ENCODE assay signal across 31 cellular contexts in the genomic region with DNA sequence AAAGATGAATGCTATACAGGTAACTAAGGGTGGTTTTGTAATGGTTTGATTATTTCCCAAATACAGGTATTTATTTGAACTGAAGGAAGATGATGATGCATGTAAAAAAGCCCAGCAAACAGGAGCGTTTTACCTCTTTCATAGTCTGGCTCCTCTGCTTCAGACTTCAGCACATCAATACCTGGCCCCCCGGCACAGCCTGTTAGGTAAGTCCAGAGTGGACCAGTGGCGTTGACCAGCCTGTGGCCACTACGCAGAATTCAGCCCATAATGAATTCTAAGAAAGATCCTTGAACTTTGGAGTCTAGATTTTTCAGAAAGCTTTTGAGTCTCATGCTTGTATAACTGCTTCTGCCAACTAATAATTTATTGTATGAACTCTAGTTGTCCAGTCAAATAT.
"Had no signal": no experiment of that assay in that cellular context is flagged by ENCODE, and none has a peak within 500 bp of the region (broad histone marks: within the 10 kb centered on the region; RNA-seq: fewer than 3 reads in every experiment).

No MANE protein-coding gene starts in this region.

- H3K36me3 Mint-ChIP-seq: immature natural killer cell; natural killer cell treated with Interleukin-12 subunit alpha and Interleukin-12 subunit beta and Interleukin-15 and Interleukin-18, amount 100 ng/mL, for 72 hours had no signal

- H3K4me2 ChIP-seq: smooth muscle cell had no signal

- H3K27me3 ChIP-seq: ascending aorta, heart left ventricle, stomach, thyroid gland had no signal

- H3K9me3 Mint-ChIP-seq: activated naive CD4-positive, alpha-beta T cell treated with anti-CD3 and anti-CD28 coated beads for 36 hours; activated naive CD8-positive, alpha-beta T cell treated with anti-CD3 and anti-CD28 coated beads for 36 hours; activated T-helper 1 cell treated with anti-CD3 and anti-CD28 coated beads, Interleukin-12 subunit alpha, Interleukin-12 subunit beta, Interleukin-2, Interleukin-4 antibody, amounts not matched to agents 30 ng/mL and 10 ng/mL and 1 ng/mL, durations not matched to agents 14 hours and 24 hours and 36 hours; brain; effector memory CD8-positive, alpha-beta T cell; immature natural killer cell; natural killer cell treated with Interleukin-12 subunit alpha and Interleukin-12 subunit beta and Interleukin-15 and Interleukin-18, amount 100 ng/mL, for 72 hours; stimulated activated naive B cell treated with anti-CD40 and anti-IgM and Interleukin-4, amounts not matched to agents 10 μg/mL and 1 μg/mL and 100 μg/mL, for 72 hours; T-helper 2 cell treated with Interferon-gamma antibody and Interleukin-4, amounts not matched to agents 5 μg/mL and 100 μg/mL, for 36 hours had no signal

- H3K4me3 ChIP-seq: ascending aorta, heart left ventricle, lower lobe of right lung, smooth muscle cell, stomach, thyroid gland had no signal

- H3K27ac Mint-ChIP-seq: activated T-helper 1 cell treated with anti-CD3 and anti-CD28 coated beads, Interleukin-12 subunit alpha, Interleukin-12 subunit beta, Interleukin-2, Interleukin-4 antibody, amounts not matched to agents 30 ng/mL and 10 ng/mL and 1 ng/mL, durations not matched to agents 14 hours and 24 hours and 36 hours; immature natural killer cell; T-helper 2 cell treated with Interferon-gamma antibody and Interleukin-4, amounts not matched to agents 5 μg/mL and 100 μg/mL, for 36 hours had no signal

- H3K27ac ChIP-seq: ascending aorta, lower lobe of right lung, thyroid gland had no signal

- H3K9me3 ChIP-seq: ascending aorta, heart left ventricle, lower lobe of right lung, stomach, thyroid gland had no signal

- H3K4me3 Mint-ChIP-seq: activated CD4-positive, alpha-beta T cell treated with anti-CD3 and anti-CD28 coated beads for 36 hours; activated naive CD4-positive, alpha-beta T cell treated with anti-CD3 and anti-CD28 coated beads for 36 hours; activated naive CD8-positive, alpha-beta T cell treated with anti-CD3 and anti-CD28 coated beads for 36 hours; activated T-helper 1 cell treated with anti-CD3 and anti-CD28 coated beads, Interleukin-12 subunit alpha, Interleukin-12 subunit beta, Interleukin-2, Interleukin-4 antibody, amounts not matched to agents 30 ng/mL and 10 ng/mL and 1 ng/mL, durations not matched to agents 14 hours and 24 hours and 36 hours; brain; effector memory CD8-positive, alpha-beta T cell; immature natural killer cell; natural killer cell treated with Interleukin-12 subunit alpha and Interleukin-12 subunit beta and Interleukin-15 and Interleukin-18, amount 100 ng/mL, for 72 hours; stimulated activated naive B cell treated with anti-CD40 and anti-IgM and Interleukin-4, amounts not matched to agents 10 μg/mL and 1 μg/mL and 100 μg/mL, for 72 hours; T-helper 2 cell treated with Interferon-gamma antibody and Interleukin-4, amounts not matched to agents 5 μg/mL and 100 μg/mL, for 36 hours had no signal

- H3K27me3 Mint-ChIP-seq: activated CD4-positive, alpha-beta T cell treated with anti-CD3 and anti-CD28 coated beads for 36 hours; activated naive CD8-positive, alpha-beta T cell treated with anti-CD3 and anti-CD28 coated beads for 36 hours; brain; effector memory CD8-positive, alpha-beta T cell; natural killer cell treated with Interleukin-12 subunit alpha and Interleukin-12 subunit beta and Interleukin-15 and Interleukin-18, amount 100 ng/mL, for 72 hours; stimulated activated naive B cell treated with anti-CD40 and anti-IgM and Interleukin-4, amounts not matched to agents 10 μg/mL and 1 μg/mL and 100 μg/mL, for 72 hours had no signal

- H3K4me1 ChIP-seq: lower lobe of right lung, thyroid gland had no signal

- ATAC-seq: activated CD4-positive, alpha-beta T cell treated with anti-CD3 and anti-CD28 coated beads for 36 hours; effector memory CD8-positive, alpha-beta T cell; heart left ventricle; left colon; lower lobe of right lung; natural killer cell treated with Interleukin-12 subunit alpha and Interleukin-12 subunit beta and Interleukin-15 and Interleukin-18, amount 100 ng/mL, for 72 hours; sciatic nerve; stimulated activated naive B cell treated with anti-CD40 and anti-IgM and Interleukin-4, amounts not matched to agents 10 μg/mL and 1 μg/mL and 100 μg/mL, for 72 hours had no signal

- FAIRE-seq: endothelial cell of umbilical vein, kidney had no signal

- DNase-seq: activated CD4-positive, alpha-beta T cell treated with anti-CD3 and anti-CD28 coated beads for 36 hours; activated CD4-positive, CD25-positive, alpha-beta regulatory T cell; activated effector memory CD4-positive, alpha-beta T cell treated with anti-CD3 and anti-CD28 coated beads, Interleukin-2, amount 50 U/mL, for 16 hours; activated naive CD4-positive, alpha-beta T cell treated with anti-CD3 and anti-CD28 coated beads for 36 hours; activated naive CD8-positive, alpha-beta T cell treated with anti-CD3 and anti-CD28 coated beads for 36 hours; activated T-cell treated with anti-CD3 and anti-CD28 coated beads, Interleukin-2, amount 50 U/mL, for 1 hour; caudate nucleus; cortex of kidney; effector memory CD8-positive, alpha-beta T cell; heart left ventricle; hypothalamus; immature natural killer cell; kidney; left colon; lower lobe of right lung; mesendoderm; stimulated activated CD4-positive, alpha-beta T cell treated with anti-CD3 and anti-CD28 coated beads, Interleukin-1b, Interleukin-23, amount 100 ng/mL, for 48 hours; stimulated activated CD4-positive, alpha-beta T cell treated with anti-CD3 and anti-CD28 coated beads, Interleukin-4, amount 100 ng/mL, for 4 hours; stimulated activated CD8-positive, alpha-beta memory T cell treated with anti-CD3 and anti-CD28 coated beads, Interleukin-4, amount 100 ng/mL, for 48 hours; stimulated activated naive B cell treated with anti-CD40 and anti-IgM and Interleukin-4, amounts not matched to agents 10 μg/mL and 1 μg/mL and 100 μg/mL, for 72 hours; stomach; T-helper 1 cell; thyroid gland had no signal

- H3K4me1 Mint-ChIP-seq: immature natural killer cell had no signal
